Comparison of ENCODE assay signal across 23 cellular contexts in genomic region chr5:147751-148150, GRCh38. TPM values are rescaled to one million over a fixed set of nuclear protein-coding genes. Genes with fewer than 3 reads are reported as not detected.
"Had no signal": no experiment of that assay in that cellular context is flagged by ENCODE, and none has a peak within 500 bp of the region (broad histone marks: within the 10 kb centered on the region; RNA-seq: fewer than 3 reads in every experiment).

No MANE protein-coding gene starts in this region.

- DNase-seq: activated CD4-positive, alpha-beta T cell treated with anti-CD3 and anti-CD28 coated beads for 4 hours; activated CD4-positive, alpha-beta T cell treated with anti-CD3 and anti-CD28 coated beads, Interleukin-2, amount 50 U/mL, for 4 hours; activated naive CD4-positive, alpha-beta T cell; activated T-cell treated with anti-CD3 and anti-CD28 coated beads for 4 hours; activated T-cell treated with anti-CD3 and anti-CD28 coated beads, Interleukin-2, amount 50 U/mL, for 72 hours; central memory CD4-positive, alpha-beta T cell; islet precursor cell; left ventricle myocardium superior; right lobe of liver; stimulated activated CD4-positive, alpha-beta T cell treated with anti-CD3 and anti-CD28 coated beads, Interleukin-2, amount 100 ng/mL, for 48 hours; stimulated activated naive CD8-positive, alpha-beta T cell treated with anti-CD3 and anti-CD28 coated beads, Interleukin-15, Interleukin-2, amounts not matched to agents 100 U/mL and 50 U/mL, for 24 hours had no signal

- H3K27ac ChIP-seq: breast epithelium, epithelial cell of prostate, gastroesophageal sphincter, hepatocyte, right lobe of liver, thoracic aorta, vagina, VCaP had no signal

- H3K79me2 ChIP-seq: hepatocyte had no signal

- H3K4me2 ChIP-seq: hepatocyte had no signal

- H2AFZ ChIP-seq: hepatocyte had no signal

- H3K27me3 ChIP-seq: breast epithelium, hepatocyte, right lobe of liver, vagina had no signal

- H3K36me3 ChIP-seq: breast epithelium, gastroesophageal sphincter, right lobe of liver, thoracic aorta, vagina had no signal

- H3K4me3 ChIP-seq: breast epithelium, gastroesophageal sphincter, hepatocyte, right lobe of liver, thoracic aorta, vagina had no signal

- H3K9me3 ChIP-seq: right lobe of liver had no signal

- ATAC-seq: activated naive CD4-positive, alpha-beta T cell treated with anti-CD3 and anti-CD28 coated beads, Interleukin-2, amount 50 U/mL, for 72 hours; activated T-cell treated with anti-CD3 and anti-CD28 coated beads, Interleukin-2, amount 50 U/mL, for 72 hours; gastroesophageal sphincter; left ventricle myocardium superior; right lobe of liver; stimulated activated naive CD8-positive, alpha-beta T cell treated with anti-CD3 and anti-CD28 coated beads, Interleukin-15, Interleukin-2, amounts not matched to agents 100 U/mL and 50 U/mL, for 24 hours had no signal

- H3K4me1 ChIP-seq: breast epithelium, gastroesophageal sphincter, right lobe of liver, vagina had no signal

RNA-seq across cellular contexts. Expression of gene LRRC14B, which starts 43.5 kb away (rescaled TPM):
- total RNA-seq: activated T-cell treated with anti-CD3 and anti-CD28 coated beads, Interleukin-2, amount 50 U/mL, for 72 hours; fibroblast of villous mesenchyme; gastroesophageal sphincter; hepatocyte; lung microvascular endothelial cell; mucosa of gallbladder; posterior vena cava; right lobe of liver; thoracic aorta; vagina had no signal

RNA-seq across cellular contexts. Expression of gene PLEKHG4B, which starts 55.8 kb away (rescaled TPM):
- total RNA-seq: activated T-cell treated with anti-CD3 and anti-CD28 coated beads, Interleukin-2, amount 50 U/mL, for 72 hours; left ventricle myocardium superior had no signal
